7 cellular contexts compared by ENCODE assay signal in genomic region chr22:22753526-22754267, GRCh38.
DNase-seq lines count a peak whose midpoint lies in the region; ATAC-seq, FAIRE-seq and TF ChIP-seq lines count a peak whose summit lies in the region.

No MANE protein-coding gene starts in this region.

- H3K36me3 ChIP-seq in Karpas-422 (ENCODE audit: insufficient read depth, low read length): no peaks in the 10 kb centered on the region
- H3K36me3 ChIP-seq in keratinocyte (ENCODE audit: control insufficient read depth in 2 of 2, extremely low read depth in 1 of 2, insufficient read depth in 2 of 2, low read length in 2 of 2): no peaks in the 10 kb centered on the region

- dilution Hi-C loops in keratinocyte (cut with MboI; ENCODE audit: extremely low pct_ligation_motif_present, low sequenced_read_pairs): no loop called here

- peak; percentile 4 for DNase-seq in GDM1 (lab: John Stamatoyannopoulos, UW)
- peak; percentile 92 for DNase-seq in Karpas-422
- DNase-seq in T-helper 22 cell (ENCODE audit: low read depth): peak; percentile 51
- DNase-seq in astrocyte of the cerebellum (ENCODE audit: low read depth): no peak
- no peak for DNase-seq in keratinocyte (ENCODE audit: low read depth, low spot score)
- DNase-seq in stimulated activated CD4-positive, alpha-beta T cell treated with anti-CD3 and anti-CD28 coated beads, TNF-alpha, amount 100 ng/mL, for 48 hours (ENCODE audit: low read depth in 3 of 3): peak; percentile 55 to 65 (median 64)

- H3K9me3 ChIP-seq in Karpas-422 (ENCODE audit: low read length) (no peaks in the 10 kb centered on the region), keratinocyte (ENCODE audit: control insufficient read depth, low read depth, low read length) (no peaks in the 10 kb centered on the region)

- H3K9ac ChIP-seq in Karpas-422 (ENCODE audit: low read length) (no peak overlapping the region), keratinocyte (ENCODE audit: control insufficient read depth, extremely low read depth, insufficient read depth, low read length) (no peak overlapping the region)

- no peak overlapping the region for H3K27ac ChIP-seq in Karpas-422 (ENCODE audit: low read length)
- H3K27ac ChIP-seq in keratinocyte (ENCODE audit: control insufficient read depth, insufficient read depth, low read length): no peak overlapping the region

- TF ChIP-seq CTCF in astrocyte of the cerebellum (IDR thresholded peaks at IDR 0.05; ENCODE audit: low read depth, low read length, missing control alignments): peak; percentile 70
- TF ChIP-seq CTCF in keratinocyte (optimal IDR thresholded peaks at IDR 0.05 in 1 of 3, IDR thresholded peaks at IDR 0.05 in 1 of 3, conservative IDR thresholded peaks at IDR 0.05 in 1 of 3; ENCODE audit: extremely low read depth in 1 of 3, insufficient read depth in 2 of 3, low read length in 3 of 3): peak; percentile 76 to 88 (median 77)

- H3K27me3 ChIP-seq in Karpas-422 (ENCODE audit: low read length): no peaks in the 10 kb centered on the region
- no peaks in the 10 kb centered on the region for H3K27me3 ChIP-seq in keratinocyte (ENCODE audit: control insufficient read depth, extremely low read depth, insufficient read depth, low read length)

- ATAC-seq in GM18861 (IDR thresholded peaks at IDR 0.05; ENCODE audit: unreplicated experiment): no peak

- H3K4me1 ChIP-seq in Karpas-422 (ENCODE audit: low read length): peaks cover 5% of the 10 kb centered on the region
- H3K4me1 ChIP-seq in keratinocyte (ENCODE audit: control insufficient read depth, extremely low read depth, insufficient read depth, low read length): no peaks in the 10 kb centered on the region

- no peaks in the 10 kb centered on the region for H3K9me1 ChIP-seq in keratinocyte (ENCODE audit: control insufficient read depth, extremely low read depth, insufficient read depth, low read length)

- in situ Hi-C loops in astrocyte of the cerebellum (cut with HindIII; ENCODE audit: low sequenced_read_pairs): no loop called here

- H3K9me2 ChIP-seq in Karpas-422 (replicated peaks; ENCODE audit: insufficient read depth, low read length): no peaks in the 10 kb centered on the region

- H4K20me1 ChIP-seq in Karpas-422 (ENCODE audit: insufficient read depth, low read depth, low read length): no peaks in the 10 kb centered on the region
- H4K20me1 ChIP-seq in keratinocyte (ENCODE audit: control insufficient read depth, extremely low read depth, insufficient read depth, low read length): no peaks in the 10 kb centered on the region

- H3K79me2 ChIP-seq in Karpas-422 (ENCODE audit: low read length): no peaks in the 10 kb centered on the region
- no peaks in the 10 kb centered on the region for H3K79me2 ChIP-seq in keratinocyte (ENCODE audit: control insufficient read depth, insufficient read depth, low read length)

- FAIRE-seq in keratinocyte (lab: Jason Lieb, UNC): no peak

- H2AFZ ChIP-seq in Karpas-422 (ENCODE audit: low read length): no peak overlapping the region
- H2AFZ ChIP-seq in keratinocyte (ENCODE audit: control insufficient read depth, low read length): no peak overlapping the region

- H3K4me2 ChIP-seq in Karpas-422 (ENCODE audit: low read depth, low read length, poor library complexity, severe bottlenecking): no peak overlapping the region
- H3K4me2 ChIP-seq in keratinocyte (ENCODE audit: control insufficient read depth, extremely low read depth, insufficient read depth, low read depth, low read length): no peak overlapping the region

- H3K4me3 ChIP-seq in Karpas-422 (ENCODE audit: low read length): no peak overlapping the region
- no peak overlapping the region for H3K4me3 ChIP-seq in astrocyte of the cerebellum (ENCODE audit: low read depth, low read length)
- no peak overlapping the region for H3K4me3 ChIP-seq in keratinocyte (ENCODE audit: control insufficient read depth in 2 of 3, extremely low read depth in 1 of 3, insufficient read depth in 2 of 3, low read depth in 1 of 3, low read length in 3 of 3)

Comparison
In these comparisons a context has a peak if more than half of its experiments do, and no peak if none do; other contexts are left out.
1. DNase-seq: peak in GDM1 (single experiment), Karpas-422 (single experiment), T-helper 22 cell (single experiment) and stimulated activated CD4-positive, alpha-beta T cell treated with anti-CD3 and anti-CD28 coated beads, TNF-alpha, amount 100 ng/mL, for 48 hours (3 of 3); none in astrocyte of the cerebellum (single experiment) and keratinocyte (single experiment).